In the genomic region with DNA sequence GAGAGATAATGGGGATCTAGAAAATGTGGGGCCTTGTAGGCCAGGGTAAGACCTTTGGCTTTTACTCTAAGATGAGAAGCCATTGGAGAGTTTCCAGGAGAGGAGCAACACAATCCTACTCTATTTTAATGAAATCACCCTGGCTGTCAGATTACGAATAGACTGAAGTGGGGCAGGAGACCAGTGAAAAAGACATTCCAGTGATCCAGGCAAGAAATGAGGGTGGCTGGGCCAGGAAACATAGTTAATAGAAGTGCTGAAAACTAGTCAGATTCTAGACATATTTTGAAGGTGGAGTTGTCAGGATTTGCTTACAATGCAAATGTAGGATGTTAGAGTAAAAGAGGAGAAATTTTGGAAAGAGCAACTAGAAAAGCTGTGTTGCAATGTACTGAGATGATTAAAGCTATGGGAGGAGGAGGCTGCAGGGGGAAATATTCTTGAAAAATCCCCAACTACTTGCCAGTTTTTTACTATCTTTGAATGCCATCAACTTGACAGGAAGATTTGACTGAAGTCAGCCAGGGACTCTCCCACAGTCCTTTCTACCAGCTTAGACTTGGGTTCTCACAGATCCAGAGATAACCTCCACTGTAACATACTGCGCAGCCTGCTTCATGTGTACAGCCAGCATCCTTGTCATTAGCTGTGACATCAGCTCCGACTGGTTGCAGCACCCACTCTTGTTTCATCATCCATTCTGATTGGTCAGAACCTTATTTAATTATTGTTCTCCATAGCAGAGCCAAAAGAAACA, we compare ENCODE assay signal across 12 cellular contexts.
A peak's percentile ranks its signal among the peaks of the same experiment; 100 is the strongest.
DNase-seq lines count a peak whose midpoint lies in the region; ATAC-seq and TF ChIP-seq lines count a peak whose summit lies in the region.
"Had no signal": no experiment of that assay in that cellular context is flagged by ENCODE, and none has a peak within 500 bp of the region (broad histone marks: within the 10 kb centered on the region; RNA-seq: fewer than 3 reads in every experiment).

No MANE protein-coding gene starts in this region.

- H3K36me3 Mint-ChIP-seq in activated naive CD4-positive, alpha-beta T cell treated with anti-CD3 and anti-CD28 coated beads, Interleukin-2, amount 10 ng/mL, durations not matched to agents 7 days and 5 days = no peaks in the 10 kb centered on the region
- no peaks in the 10 kb centered on the region for H3K36me3 Mint-ChIP-seq in T-helper 2 cell treated with Interferon-gamma antibody and Interleukin-4, amounts not matched to agents 5 μg/mL and 100 μg/mL, for 36 hours (ENCODE audit: low read depth)
- H3K36me3 Mint-ChIP-seq: CD4-positive, alpha-beta memory T cell had no signal

- H3K27me3 Mint-ChIP-seq in activated naive CD4-positive, alpha-beta T cell treated with anti-CD3 and anti-CD28 coated beads, Interleukin-2, amount 10 ng/mL, durations not matched to agents 7 days and 5 days = peaks cover 3% of the 10 kb centered on the region
- no peaks in the 10 kb centered on the region for H3K27me3 Mint-ChIP-seq in T-helper 2 cell treated with Interferon-gamma antibody and Interleukin-4, amounts not matched to agents 5 μg/mL and 100 μg/mL, for 36 hours (ENCODE audit: low read depth)
- H3K27me3 Mint-ChIP-seq in stimulated activated naive CD8-positive, alpha-beta T cell treated with anti-CD3 and anti-CD28 coated beads, Interleukin-15, amount 100 ng/mL, for 72 hours = no peaks in the 10 kb centered on the region
- H3K27me3 Mint-ChIP-seq: CD4-positive, alpha-beta memory T cell had no signal

- H3K27ac ChIP-seq in right atrium auricular region = peak overlapping the region; percentile 36 to 54

- H3K4me3 Mint-ChIP-seq in activated naive CD4-positive, alpha-beta T cell treated with anti-CD3 and anti-CD28 coated beads, Interleukin-2, amount 10 ng/mL, durations not matched to agents 7 days and 5 days = no peak overlapping the region
- no peak overlapping the region for H3K4me3 Mint-ChIP-seq in T-helper 2 cell treated with Interferon-gamma antibody and Interleukin-4, amounts not matched to agents 5 μg/mL and 100 μg/mL, for 36 hours
- no peak overlapping the region for H3K4me3 Mint-ChIP-seq in stimulated activated naive CD8-positive, alpha-beta T cell treated with anti-CD3 and anti-CD28 coated beads, Interleukin-15, amount 100 ng/mL, for 72 hours
- H3K4me3 Mint-ChIP-seq: CD4-positive, alpha-beta memory T cell had no signal

- no peaks in the 10 kb centered on the region for H3K4me1 Mint-ChIP-seq in activated naive CD4-positive, alpha-beta T cell treated with anti-CD3 and anti-CD28 coated beads, Interleukin-2, amount 10 ng/mL, durations not matched to agents 7 days and 5 days
- H3K4me1 Mint-ChIP-seq in T-helper 2 cell treated with Interferon-gamma antibody and Interleukin-4, amounts not matched to agents 5 μg/mL and 100 μg/mL, for 36 hours (ENCODE audit: low read depth) = peaks cover 11% of the 10 kb centered on the region
- no peaks in the 10 kb centered on the region for H3K4me1 Mint-ChIP-seq in stimulated activated naive CD8-positive, alpha-beta T cell treated with anti-CD3 and anti-CD28 coated beads, Interleukin-15, amount 100 ng/mL, for 72 hours

- H3K27ac Mint-ChIP-seq in activated naive CD4-positive, alpha-beta T cell treated with anti-CD3 and anti-CD28 coated beads, Interleukin-2, amount 10 ng/mL, durations not matched to agents 7 days and 5 days = no peak overlapping the region
- H3K27ac Mint-ChIP-seq in T-helper 2 cell treated with Interferon-gamma antibody and Interleukin-4, amounts not matched to agents 5 μg/mL and 100 μg/mL, for 36 hours = no peak overlapping the region
- H3K27ac Mint-ChIP-seq in stimulated activated naive CD8-positive, alpha-beta T cell treated with anti-CD3 and anti-CD28 coated beads, Interleukin-15, amount 100 ng/mL, for 72 hours = no peak overlapping the region
- H3K27ac Mint-ChIP-seq: CD4-positive, alpha-beta memory T cell had no signal

- no peak for TF ChIP-seq CTCF in right atrium auricular region (IDR thresholded peaks at IDR 0.05)

- peak; percentile 24 for DNase-seq in activated naive CD4-positive, alpha-beta T cell treated with Interleukin-2 at 50 U/mL for 16 hours
- no peak for DNase-seq in activated naive CD4-positive, alpha-beta T cell treated with anti-CD3 and anti-CD28 coated beads, Interleukin-2, amount 10 ng/mL, durations not matched to agents 7 days and 5 days
- peak; percentile 75 for DNase-seq in T-helper 2 cell treated with Interferon-gamma antibody and Interleukin-4, amounts not matched to agents 5 μg/mL and 100 μg/mL, for 36 hours (ENCODE audit: low spot score)
- DNase-seq in right atrium auricular region (ENCODE audit: low spot score) (peak; percentile 66), DMS53 treated with DMSO at 0.1 percent for 48 hours (lab: John Stamatoyannopoulos, UW; ENCODE audit: unreplicated experiment) (no peak)
- peak in 1 of 2 donors; percentile 12 for DNase-seq in stimulated activated naive CD8-positive, alpha-beta T cell treated with anti-CD3 and anti-CD28 coated beads, Interleukin-15, amount 100 ng/mL, for 72 hours
- no peak for DNase-seq in effector CD4-positive, alpha-beta T cell
- DNase-seq: central memory CD4-positive, alpha-beta T cell; NCI-H774 had no signal

- ATAC-seq in stimulated activated naive CD8-positive, alpha-beta T cell treated with anti-CD3 and anti-CD28 coated beads, Interleukin-15, amount 100 ng/mL, for 72 hours = peak; percentile 73
- ATAC-seq in GM19397 (IDR thresholded peaks at IDR 0.05; ENCODE audit: unreplicated experiment) = no peak
- ATAC-seq: HepG2 had no signal

- no peaks in the 10 kb centered on the region for H3K9me3 Mint-ChIP-seq in activated naive CD4-positive, alpha-beta T cell treated with anti-CD3 and anti-CD28 coated beads, Interleukin-2, amount 10 ng/mL, durations not matched to agents 7 days and 5 days
- no peaks in the 10 kb centered on the region for H3K9me3 Mint-ChIP-seq in T-helper 2 cell treated with Interferon-gamma antibody and Interleukin-4, amounts not matched to agents 5 μg/mL and 100 μg/mL, for 36 hours
- H3K9me3 Mint-ChIP-seq in stimulated activated naive CD8-positive, alpha-beta T cell treated with anti-CD3 and anti-CD28 coated beads, Interleukin-15, amount 100 ng/mL, for 72 hours = peaks cover 0 to 6% of the 10 kb centered on the region in 2 donors

- no peaks in the 10 kb centered on the region for H3K36me3 ChIP-seq in right atrium auricular region

- H3K4me3 ChIP-seq in right atrium auricular region = no peak overlapping the region

- CTCF ChIA-PET in activated naive CD4-positive, alpha-beta T cell treated with anti-CD3 and anti-CD28 coated beads, Interleukin-2, amount 10 ng/mL, durations not matched to agents 7 days and 5 days (lab: Charles Lee) = interaction anchor here (0.6 to 0.7 kb wide), 2 partner anchors 23 to 27 kb away, joined by 3 read pairs; no protein-coding TSS in a partner anchor

- H3K27me3 ChIP-seq in right atrium auricular region = no peaks in the 10 kb centered on the region

- H3K4me1 ChIP-seq in right atrium auricular region = peaks cover 0 to 37% of the 10 kb centered on the region in 2 donors

- H3K9me3 ChIP-seq in right atrium auricular region = no peaks in the 10 kb centered on the region

Comparison
In these comparisons a context has a peak if more than half of its experiments do, and no peak if none do; other contexts are left out.
1. DNase-seq: peak in activated naive CD4-positive, alpha-beta T cell treated with Interleukin-2 at 50 U/mL for 16 hours (single experiment), T-helper 2 cell treated with Interferon-gamma antibody and Interleukin-4, amounts not matched to agents 5 μg/mL and 100 μg/mL, for 36 hours (single experiment) and right atrium auricular region (single experiment); none in activated naive CD4-positive, alpha-beta T cell treated with anti-CD3 and anti-CD28 coated beads, Interleukin-2, amount 10 ng/mL, durations not matched to agents 7 days and 5 days (single experiment), DMS53 treated with DMSO at 0.1 percent for 48 hours (single experiment) and effector CD4-positive, alpha-beta T cell (single experiment).